Comparison of ENCODE assay signal across 1 cellular context in genomic region chr14:74563233-74563585, GRCh38.
TF ChIP-seq lines count a peak whose summit lies in the region.

No MANE protein-coding gene starts in this region.

TF ChIP-seq in H1, 55 proteins besides CTCF, POLR2A, EP300 and RAD21 (continued from another document):
- TF ChIP-seq, protein P1, sequence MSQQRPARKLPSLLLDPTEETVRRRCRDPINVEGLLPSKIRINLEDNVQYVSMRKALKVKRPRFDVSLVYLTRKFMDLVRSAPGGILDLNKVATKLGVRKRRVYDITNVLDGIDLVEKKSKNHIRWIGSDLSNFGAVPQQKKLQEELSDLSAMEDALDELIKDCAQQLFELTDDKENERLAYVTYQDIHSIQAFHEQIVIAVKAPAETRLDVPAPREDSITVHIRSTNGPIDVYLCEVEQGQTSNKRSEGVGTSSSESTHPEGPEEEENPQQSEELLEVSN (IDR thresholded peaks at IDR 0.05): no peak
- TF ChIP-seq CTBP2 (IDR thresholded peaks at IDR 0.05; ENCODE audit: borderline replicate concordance, insufficient read depth, insufficient read length, low read length) (no peak), RNF2 (IDR thresholded peaks at IDR 0.05; ENCODE audit: borderline replicate concordance, low read depth, low read length, missing control alignments, poor library complexity, severe bottlenecking) (no peak), SIN3A (conservative IDR thresholded peaks at IDR 0.05 in 1 of 2, IDR thresholded peaks at IDR 0.05 in 1 of 2; ENCODE audit: low read depth in 1 of 2, low read length in 2 of 2) (no peak), KDM1A (IDR thresholded peaks at IDR 0.05; ENCODE audit: borderline replicate concordance, low read length) (no peak), SP1 (IDR thresholded peaks at IDR 0.05; ENCODE audit: low read depth, low read length) (no peak), HDAC2 (IDR thresholded peaks at IDR 0.05; ENCODE audit: borderline replicate concordance in 1 of 2, low read depth in 2 of 2, low read length in 2 of 2) (no peak), CEBPB (IDR thresholded peaks at IDR 0.05; ENCODE audit: low read depth, low read length) (no peak), MAFK (IDR thresholded peaks at IDR 0.05; ENCODE audit: low read depth, low read length) (no peak), JUN (IDR thresholded peaks at IDR 0.05; ENCODE audit: low read depth, low read length) (no peak), BRCA1 (IDR thresholded peaks at IDR 0.05; ENCODE audit: low read depth, low read length) (no peak), GABPA (IDR thresholded peaks at IDR 0.05; ENCODE audit: borderline replicate concordance, insufficient read depth, low read length) (no peak), TBP (IDR thresholded peaks at IDR 0.05; ENCODE audit: low read depth, low read length) (no peak), ZNF274 (IDR thresholded peaks at IDR 0.05; ENCODE audit: borderline replicate concordance, extremely low read depth, low read length) (no peak), SUZ12 (IDR thresholded peaks at IDR 0.05; ENCODE audit: low read length) (no peak), SP2 (IDR thresholded peaks at IDR 0.05; ENCODE audit: low read length) (no peak)
TF ChIP-seq in H1: peak in this region for 0.
